ENCODE assay signal across 12 cellular contexts in the genomic region with DNA sequence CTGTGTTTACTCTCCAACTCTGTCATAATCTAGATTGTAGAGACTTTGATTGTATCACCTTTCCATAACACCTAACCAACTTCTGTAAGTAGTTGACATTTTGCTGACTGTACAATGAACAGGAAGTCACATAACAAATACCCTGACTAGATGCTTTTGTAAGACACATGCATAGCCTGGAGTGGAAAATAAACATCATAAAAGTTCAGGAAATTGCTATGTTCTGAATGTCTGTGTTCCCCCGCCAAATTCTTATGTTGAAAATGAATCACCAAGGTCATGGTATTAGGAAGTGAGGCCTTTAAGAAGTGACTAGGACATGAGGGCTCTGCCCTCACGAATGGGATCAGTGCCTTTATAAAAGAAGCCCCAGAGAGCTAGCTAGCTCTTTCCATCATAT. TPM values are rescaled to one million over a fixed set of nuclear protein-coding genes. Genes with fewer than 3 reads are reported as not detected.
DNase-seq lines count a peak whose midpoint lies in the region; ATAC-seq, FAIRE-seq and TF ChIP-seq lines count a peak whose summit lies in the region.
"Had no signal": no experiment of that assay in that cellular context is flagged by ENCODE, and none has a peak within 500 bp of the region (broad histone marks: within the 10 kb centered on the region; RNA-seq: fewer than 3 reads in every experiment).

No MANE protein-coding gene starts in this region.

- POLR2A ChIA-PET in activated CD4-positive, alpha-beta T cell treated with anti-CD3 and anti-CD28 coated beads for 36 hours (lab: Charles Lee) = interaction anchor here (0.7 to 1.0 kb wide), 2 partner anchors 57 to 525 kb away, joined by 3 to 4 read pairs; no protein-coding TSS in a partner anchor

- CTCF ChIA-PET in activated CD4-positive, alpha-beta T cell treated with anti-CD3 and anti-CD28 coated beads for 36 hours (lab: Charles Lee) = interaction anchor here (0.6 kb wide), 1 partner anchor 1000 kb away, joined by 3 read pairs; no protein-coding TSS in a partner anchor

- H3K27me3 Mint-ChIP-seq in activated CD4-positive, alpha-beta T cell treated with anti-CD3 and anti-CD28 coated beads for 36 hours = peaks cover 4% of the 10 kb centered on the region

- H3K27ac ChIP-seq in substantia nigra (ENCODE audit: low read depth, low read length, poor library complexity, severe bottlenecking) = no peak overlapping the region
- H3K27ac ChIP-seq: cardiac muscle cell had no signal

- H3K4me1 Mint-ChIP-seq in activated CD4-positive, alpha-beta T cell treated with anti-CD3 and anti-CD28 coated beads for 36 hours = peaks cover 18% of the 10 kb centered on the region

- FAIRE-seq in endometrium (lab: Jason Lieb, UNC) = peak; percentile 85
- FAIRE-seq: GM18507 had no signal

- no peak overlapping the region for H3K4me3 Mint-ChIP-seq in activated CD4-positive, alpha-beta T cell treated with anti-CD3 and anti-CD28 coated beads for 36 hours
- H3K4me3 Mint-ChIP-seq: T-helper 2 cell treated with Interferon-gamma antibody and Interleukin-4, amounts not matched to agents 5 μg/mL and 100 μg/mL, for 36 hours had no signal

- ATAC-seq in activated CD4-positive, alpha-beta T cell treated with anti-CD3 and anti-CD28 coated beads for 36 hours = peak; percentile 92
- no peak for ATAC-seq in GM18505 (IDR thresholded peaks at IDR 0.05; ENCODE audit: unreplicated experiment)

- H3K9me3 Mint-ChIP-seq in activated CD4-positive, alpha-beta T cell treated with anti-CD3 and anti-CD28 coated beads for 36 hours (ENCODE audit: low read depth) = peaks cover 24% of the 10 kb centered on the region

- peaks cover 9% of the 10 kb centered on the region for H3K36me3 Mint-ChIP-seq in activated CD4-positive, alpha-beta T cell treated with anti-CD3 and anti-CD28 coated beads for 36 hours (ENCODE audit: low read depth)

- peak overlapping the region; percentile 93 for H3K27ac Mint-ChIP-seq in activated CD4-positive, alpha-beta T cell treated with anti-CD3 and anti-CD28 coated beads for 36 hours
- H3K27ac Mint-ChIP-seq: T-helper 2 cell treated with Interferon-gamma antibody and Interleukin-4, amounts not matched to agents 5 μg/mL and 100 μg/mL, for 36 hours had no signal

- intact Hi-C loops in activated CD4-positive, alpha-beta T cell treated with anti-CD3 and anti-CD28 coated beads for 36 hours (cut with DNase I, micrococcal nuclease) = loop anchor here in 1 of 2 experiments (1.0 to 2.0 kb wide), 2 partner anchors 60 to 508 kb away; a partner anchor contains a TSS

- peak; percentile 24 for DNase-seq in activated CD4-positive, alpha-beta T cell treated with anti-CD3 and anti-CD28 coated beads for 36 hours
- no peak for DNase-seq in activated CD4-positive, alpha-beta T cell treated with anti-CD3 and anti-CD28 coated beads, Interleukin-2, amount 50 U/mL, for 4 hours
- DNase-seq in NCI-H748 (lab: John Stamatoyannopoulos, UW; ENCODE audit: unreplicated experiment) (peak; percentile 67), pulmonary artery endothelial cell (ENCODE audit: low read depth, low spot score) (peak; percentile 93), substantia nigra (lab: John Stamatoyannopoulos, UW) (no peak), MV-4-11 (lab: John Stamatoyannopoulos, UW) (no peak)
- DNase-seq: AML-193 had no signal

- no peak for TF ChIP-seq POLR2A in GM18505 (IDR thresholded peaks at IDR 0.05; ENCODE audit: borderline replicate concordance, extremely low read depth, insufficient read depth, insufficient read length)

RNA-seq across cellular contexts. Expression of a gene that starts 40.4 kb away (rescaled TPM):
- under 1 TPM; 0.63 to 0.69 TPM for total RNA-seq in activated CD4-positive, alpha-beta T cell treated with anti-CD3 and anti-CD28 coated beads for 36 hours
- 0.46 and 0.95 TPM in 2 replicates for total RNA-seq in pulmonary artery endothelial cell

Comparison
In these comparisons a context has a peak if more than half of its experiments do, and no peak if none do; other contexts are left out.
1. DNase-seq: peak in activated CD4-positive, alpha-beta T cell treated with anti-CD3 and anti-CD28 coated beads for 36 hours (single experiment), NCI-H748 (single experiment) and pulmonary artery endothelial cell (single experiment); none in activated CD4-positive, alpha-beta T cell treated with anti-CD3 and anti-CD28 coated beads, Interleukin-2, amount 50 U/mL, for 4 hours (0 of 2), substantia nigra (0 of 49) and MV-4-11 (single experiment).